Comparison of ENCODE assay signal across 9 cellular contexts in genomic region chr9:87497080-87497603, GRCh38. TPM values are rescaled to one million over a fixed set of nuclear protein-coding genes. Genes with fewer than 3 reads are reported as not detected.
DNase-seq lines count a peak whose midpoint lies in the region; ATAC-seq, FAIRE-seq and TF ChIP-seq lines count a peak whose summit lies in the region.
"Had no signal": no experiment of that assay in that cellular context is flagged by ENCODE, and none has a peak within 500 bp of the region (broad histone marks: within the 10 kb centered on the region; RNA-seq: fewer than 3 reads in every experiment).

No MANE protein-coding gene starts in this region.

- H3K4me1 Mint-ChIP-seq in effector memory CD8-positive, alpha-beta T cell (ENCODE audit: low read depth in 2 of 2), result no peaks in the 10 kb centered on the region

- H3K36me3 Mint-ChIP-seq in effector memory CD8-positive, alpha-beta T cell (ENCODE audit: insufficient read depth), result no peaks in the 10 kb centered on the region

- H3K9me3 ChIP-seq in SJCRH30 (replicated peaks) (no peaks in the 10 kb centered on the region), fibroblast of lung (ENCODE audit: control insufficient read depth, insufficient read depth, low read depth, low read length) (no peaks in the 10 kb centered on the region), pancreas (no peaks in the 10 kb centered on the region)

- no peak overlapping the region for H3K9ac ChIP-seq in fibroblast of lung (ENCODE audit: insufficient read depth, low read length)

- FAIRE-seq in pancreas (lab: Jason Lieb, UNC), result no peak

- intact Hi-C loops in pancreas (cut with DNase I), result loop anchor here in 2 of 3 donors (5.0 to 10.0 kb wide), 2 partner anchors 152 to 160 kb away; no protein-coding TSS in a partner anchor

- no peak for ATAC-seq in pancreas
- no peak for ATAC-seq in effector memory CD8-positive, alpha-beta T cell (replicated peaks)

- H3K4me1 ChIP-seq in SJCRH30, result peaks cover 32% of the 10 kb centered on the region
- H3K4me1 ChIP-seq in fibroblast of lung (ENCODE audit: control insufficient read depth, extremely low read depth, insufficient read depth, low read length), result no peaks in the 10 kb centered on the region
- peaks cover 9 to 35% (median 33%) of the 10 kb centered on the region in 3 donors for H3K4me1 ChIP-seq in pancreas

- H3K27ac Mint-ChIP-seq in effector memory CD8-positive, alpha-beta T cell, result no peak overlapping the region

- DNase-seq in GM10248 (ENCODE audit: extremely low spot score) (no peak), SJCRH30 (peak; percentile 20 to 63), fibroblast of lung (ENCODE audit: low read depth in 2 of 2) (no peak), pancreas (no peak), GM13976 (ENCODE audit: low spot score) (no peak), GM10266 (ENCODE audit: extremely low spot score) (no peak), EL (no peak)
- DNase-seq in effector memory CD8-positive, alpha-beta T cell, result no peak
- DNase-seq: activated CD4-positive, alpha-beta T cell treated with anti-CD3 and anti-CD28 coated beads, Interleukin-2, amount 50 U/mL, for 1 hour had no signal

- CTCF ChIA-PET in GM10248 (lab: Yijun Ruan, JAX), result interaction anchor here (0.8 to 2.4 kb wide), 13 partner anchors 11 to 159 kb away, joined by 3 to 12 read pairs (median 4); no protein-coding TSS in a partner anchor

- no peaks in the 10 kb centered on the region for H3K9me3 Mint-ChIP-seq in effector memory CD8-positive, alpha-beta T cell

- no peaks in the 10 kb centered on the region for H4K20me1 ChIP-seq in fibroblast of lung (ENCODE audit: control insufficient read depth, extremely low read depth, insufficient read depth, low read length)

- TF ChIP-seq CTCF in GM10248 (IDR thresholded peaks at IDR 0.05; ENCODE audit: control extremely low read depth, extremely low read depth, low read depth, missing control alignments) (peak; percentile 10), fibroblast of lung (conservative IDR thresholded peaks at IDR 0.05 in 1 of 2, IDR thresholded peaks at IDR 0.05 in 1 of 2; ENCODE audit: low read depth in 1 of 2, low read length in 2 of 2) (no peak), pancreas (IDR thresholded peaks at IDR 0.05) (no peak), GM13976 (IDR thresholded peaks at IDR 0.05; ENCODE audit: borderline replicate concordance, control extremely low read depth, extremely low read depth, insufficient read depth, missing control alignments) (no peak), GM10266 (IDR thresholded peaks at IDR 0.05; ENCODE audit: control insufficient read depth, insufficient read depth, low read depth, missing control alignments) (no peak)

- H3K27me3 Mint-ChIP-seq in effector memory CD8-positive, alpha-beta T cell, result peaks cover 52 to 58% of the 10 kb centered on the region in 2 donors

- H3K27me3 ChIP-seq in SJCRH30 (no peaks in the 10 kb centered on the region), fibroblast of lung (ENCODE audit: control insufficient read depth, insufficient read depth, low read length) (no peaks in the 10 kb centered on the region), pancreas (no peaks in the 10 kb centered on the region)

- POLR2A ChIA-PET in GM10248 (lab: Yijun Ruan, JAX), result no interaction called here

- peak overlapping the region; percentile 69 for H3K4me2 ChIP-seq in fibroblast of lung (ENCODE audit: extremely low read depth, insufficient read depth, low read length)

- no peaks in the 10 kb centered on the region for H3K79me2 ChIP-seq in fibroblast of lung (ENCODE audit: control insufficient read depth, insufficient read depth, low read length)

- no peak overlapping the region for H3K4me3 Mint-ChIP-seq in effector memory CD8-positive, alpha-beta T cell

- H2AFZ ChIP-seq in fibroblast of lung (ENCODE audit: low read length), result no peak overlapping the region

- in situ Hi-C loops in GM13976 (cut with MboI; ENCODE audit: low sequenced_read_pairs, unreplicated experiment), result no loop called here

- 0 out of 2 replicates have a peak, but pooled peaks cover 10% of the 10 kb centered on the region for H3K36me3 ChIP-seq in SJCRH30
- H3K36me3 ChIP-seq in fibroblast of lung (ENCODE audit: control insufficient read depth, insufficient read depth, low read length), result no peaks in the 10 kb centered on the region
- no peaks in the 10 kb centered on the region for H3K36me3 ChIP-seq in pancreas

- 5 to 6% methylated on average over 15 of the region's 15 CpGs for WGBS in pancreas, 2 donors

- H3K27ac ChIP-seq in SJCRH30 (peak overlapping the region; percentile 94), fibroblast of lung (ENCODE audit: insufficient read depth, low read length) (no peak overlapping the region), pancreas (peak overlapping the region; percentile 91 to 97 (median 94))

- H3K4me3 ChIP-seq in SJCRH30, result peak overlapping the region; percentile 88
- peak overlapping the region; percentile 32 to 61 (median 53) for H3K4me3 ChIP-seq in fibroblast of lung (replicated peaks in 1 of 4; ENCODE audit: control extremely low read depth in 1 of 4, insufficient read depth in 1 of 4, low read depth in 3 of 4, low read length in 4 of 4)
- peak overlapping the region; percentile 65 to 85 (median 82) for H3K4me3 ChIP-seq in pancreas

RNA-seq across cellular contexts. Expression of gene DAPK1, which starts 0.5 kb away (rescaled TPM):
- 62.0 and 73.5 TPM in 2 replicates for total RNA-seq in SJCRH30 (2014; rRNA removed; shearing (Covaris generic))
- 15.5 and 18.5 TPM in 2 replicates for total RNA-seq in fibroblast of lung
- polyA plus RNA-seq in fibroblast of lung, result 1.1 and 5.1 TPM in 2 replicates
- polyA plus RNA-seq in fibroblast of lung (2012), result 0.79 and 3.3 TPM in 2 replicates
- polyA minus RNA-seq in fibroblast of lung (ENCODE audit: low replicate concordance), result 3.0 and 23.8 TPM in 2 replicates
- 10 to 100 TPM; 43.1 to 98.7 (median 48.9) TPM for total RNA-seq in pancreas
- 10 to 100 TPM; 29.1 to 31.8 TPM for polyA plus RNA-seq in pancreas

Comparison
In these comparisons a context has a peak if more than half of its experiments do, and no peak if none do; other contexts are left out.
1. DNase-seq: peak in SJCRH30 (2 of 2); none in GM10248 (single experiment), fibroblast of lung (0 of 2), pancreas (0 of 6), GM13976 (single experiment), effector memory CD8-positive, alpha-beta T cell (0 of 3), GM10266 (single experiment) and EL (single experiment).
2. Peak in every context shown above with its lines, with median percentiles within 50 percentile points of each other: H3K4me3 ChIP-seq.